Comparison of ENCODE assay signal across 32 cellular contexts in genomic region chr5:93545872-93546271, GRCh38. TPM values are rescaled to one million over a fixed set of nuclear protein-coding genes. Genes with fewer than 3 reads are reported as not detected.
"Had no signal": no experiment of that assay in that cellular context is flagged by ENCODE, and none has a peak within 500 bp of the region (broad histone marks: within the 10 kb centered on the region; RNA-seq: fewer than 3 reads in every experiment).

No MANE protein-coding gene starts in this region.

- H3K27ac ChIP-seq: ascending aorta, cardiac muscle cell, coronary artery, dorsolateral prefrontal cortex, esophagus squamous epithelium, foreskin keratinocyte, gastrocnemius medialis, heart left ventricle had no signal

- H3K27me3 Mint-ChIP-seq: activated naive CD4-positive, alpha-beta T cell treated with anti-CD3 and anti-CD28 coated beads, Interleukin-2, amount 10 ng/mL, durations not matched to agents 7 days and 5 days; brain had no signal

- H3K4me3 Mint-ChIP-seq: activated CD4-positive, alpha-beta memory T cell treated with anti-CD3 and anti-CD28 coated beads, Interleukin-2, amount 10 ng/mL, durations not matched to agents 7 days and 5 days; activated CD4-positive, alpha-beta T cell treated with anti-CD3 and anti-CD28 coated beads for 36 hours; activated CD4-positive, alpha-beta T cell treated with anti-CD3 and anti-CD28 coated beads, Interleukin-2, amount 10 ng/mL, durations not matched to agents 24 days and 14 days; activated naive CD4-positive, alpha-beta T cell treated with anti-CD3 and anti-CD28 coated beads, Interleukin-2, amount 10 ng/mL, durations not matched to agents 7 days and 5 days; activated naive CD8-positive, alpha-beta T cell treated with anti-CD3 and anti-CD28 coated beads, Interleukin-2, amount 10 ng/mL, durations not matched to agents 7 days and 5 days; activated T-cell treated with anti-CD3 and anti-CD28 coated beads, Interleukin-2, amount 50 U/mL, for 24 hours; activated T-cell treated with anti-CD3 and anti-CD28 coated beads, Interleukin-2, amount 50 U/mL, for 72 hours; brain; dendritic cell treated with granulocyte-macrophage colony-stimulating factor and Interleukin-4, amounts not matched to agents 40 ng/mL and 50 ng/mL, for 4 days; endodermal cell had no signal

- H3K9me3 Mint-ChIP-seq: activated CD4-positive, alpha-beta memory T cell treated with anti-CD3 and anti-CD28 coated beads, Interleukin-2, amount 10 ng/mL, durations not matched to agents 7 days and 5 days; activated CD4-positive, alpha-beta T cell treated with anti-CD3 and anti-CD28 coated beads, Interleukin-2, amount 10 ng/mL, durations not matched to agents 24 days and 14 days; activated naive CD4-positive, alpha-beta T cell treated with anti-CD3 and anti-CD28 coated beads, Interleukin-2, amount 50 U/mL, for 72 hours; activated T-cell treated with anti-CD3 and anti-CD28 coated beads, Interleukin-2, amount 50 U/mL, for 24 hours; dendritic cell treated with granulocyte-macrophage colony-stimulating factor and Interleukin-4, amounts not matched to agents 40 ng/mL and 50 ng/mL, for 4 days; endodermal cell had no signal

- H3K36me3 Mint-ChIP-seq: activated naive CD4-positive, alpha-beta T cell treated with anti-CD3 and anti-CD28 coated beads, Interleukin-2, amount 10 ng/mL, durations not matched to agents 7 days and 5 days; activated naive CD4-positive, alpha-beta T cell treated with anti-CD3 and anti-CD28 coated beads, Interleukin-2, amount 50 U/mL, for 72 hours; activated naive CD8-positive, alpha-beta T cell treated with anti-CD3 and anti-CD28 coated beads, Interleukin-2, amount 10 ng/mL, durations not matched to agents 7 days and 5 days had no signal

- H3K4me3 ChIP-seq: ascending aorta, breast epithelium, cardiac muscle cell, coronary artery, dorsolateral prefrontal cortex, esophagus squamous epithelium, gastrocnemius medialis, heart left ventricle had no signal

- H3K36me3 ChIP-seq: ascending aorta, breast epithelium, cardiac muscle cell, esophagus squamous epithelium, gastrocnemius medialis had no signal

- H3K4me1 ChIP-seq: ascending aorta, breast epithelium, esophagus squamous epithelium, foreskin keratinocyte, gastrocnemius medialis, heart left ventricle had no signal

- DNase-seq: activated CD4-positive, alpha-beta memory T cell treated with anti-CD3 and anti-CD28 coated beads, Interleukin-2, amount 10 ng/mL, durations not matched to agents 7 days and 5 days; activated CD4-positive, alpha-beta T cell treated with anti-CD3 and anti-CD28 coated beads for 36 hours; activated CD4-positive, alpha-beta T cell treated with anti-CD3 and anti-CD28 coated beads, Interleukin-2, amount 10 ng/mL, durations not matched to agents 24 days and 14 days; activated CD4-positive, CD25-positive, alpha-beta regulatory T cell; activated CD4-positive, CD25-positive, alpha-beta regulatory T cell treated with anti-CD3 and anti-CD28 coated beads, Interleukin-2, amount 50 U/mL, for 72 hours; activated CD8-positive, alpha-beta memory T cell treated with anti-CD3 and anti-CD28 coated beads, Interleukin-2, amount 50 U/mL, for 48 hours; activated gamma-delta T cell; activated naive CD4-positive, alpha-beta T cell; activated naive CD4-positive, alpha-beta T cell treated with anti-CD3 and anti-CD28 coated beads, Interleukin-2, amount 10 ng/mL, durations not matched to agents 7 days and 5 days; activated naive CD8-positive, alpha-beta T cell treated with anti-CD3 and anti-CD28 coated beads, Interleukin-2, amount 10 ng/mL, durations not matched to agents 7 days and 5 days; activated T-cell treated with anti-CD3 and anti-CD28 coated beads for 4 hours; activated T-cell treated with anti-CD3 and anti-CD28 coated beads, Interleukin-2, amount 50 U/mL, for 24 hours; activated T-cell treated with anti-CD3 and anti-CD28 coated beads, Interleukin-2, amount 50 U/mL, for 72 hours; central memory CD4-positive, alpha-beta T cell; cerebellar nuclear complex; dorsolateral prefrontal cortex; effector memory CD4-positive, alpha-beta T cell; endodermal cell; esophagus squamous epithelium; foreskin keratinocyte; gastrocnemius medialis; glutamatergic neuron; heart left ventricle; T-helper 2 cell had no signal

- H3K27ac Mint-ChIP-seq: activated CD4-positive, alpha-beta memory T cell treated with anti-CD3 and anti-CD28 coated beads, Interleukin-2, amount 10 ng/mL, durations not matched to agents 7 days and 5 days; activated CD4-positive, alpha-beta T cell treated with anti-CD3 and anti-CD28 coated beads for 36 hours; activated CD4-positive, alpha-beta T cell treated with anti-CD3 and anti-CD28 coated beads, Interleukin-2, amount 10 ng/mL, durations not matched to agents 24 days and 14 days; activated naive CD4-positive, alpha-beta T cell treated with anti-CD3 and anti-CD28 coated beads, Interleukin-2, amount 10 ng/mL, durations not matched to agents 7 days and 5 days; activated naive CD4-positive, alpha-beta T cell treated with anti-CD3 and anti-CD28 coated beads, Interleukin-2, amount 50 U/mL, for 72 hours; activated naive CD8-positive, alpha-beta T cell treated with anti-CD3 and anti-CD28 coated beads, Interleukin-2, amount 10 ng/mL, durations not matched to agents 7 days and 5 days; activated T-cell treated with anti-CD3 and anti-CD28 coated beads, Interleukin-2, amount 50 U/mL, for 24 hours; activated T-cell treated with anti-CD3 and anti-CD28 coated beads, Interleukin-2, amount 50 U/mL, for 72 hours; dendritic cell treated with granulocyte-macrophage colony-stimulating factor and Interleukin-4, amounts not matched to agents 40 ng/mL and 50 ng/mL, for 4 days; endodermal cell had no signal

- H3K27me3 ChIP-seq: ascending aorta, breast epithelium, dorsolateral prefrontal cortex, esophagus squamous epithelium, gastrocnemius medialis had no signal

- H3K9me3 ChIP-seq: ascending aorta, breast epithelium, esophagus squamous epithelium, gastrocnemius medialis had no signal

- H3K4me1 Mint-ChIP-seq: activated CD4-positive, alpha-beta memory T cell treated with anti-CD3 and anti-CD28 coated beads, Interleukin-2, amount 10 ng/mL, durations not matched to agents 7 days and 5 days; activated CD4-positive, alpha-beta T cell treated with anti-CD3 and anti-CD28 coated beads for 36 hours; activated CD4-positive, alpha-beta T cell treated with anti-CD3 and anti-CD28 coated beads, Interleukin-2, amount 10 ng/mL, durations not matched to agents 24 days and 14 days; activated naive CD4-positive, alpha-beta T cell treated with anti-CD3 and anti-CD28 coated beads, Interleukin-2, amount 10 ng/mL, durations not matched to agents 7 days and 5 days; activated naive CD8-positive, alpha-beta T cell treated with anti-CD3 and anti-CD28 coated beads, Interleukin-2, amount 10 ng/mL, durations not matched to agents 7 days and 5 days; brain; endodermal cell had no signal

RNA-seq across cellular contexts. Expression of gene NR2F1-AS1, which starts 35.1 kb away (rescaled TPM):
- total RNA-seq: activated CD4-positive, alpha-beta memory T cell treated with anti-CD3 and anti-CD28 coated beads, Interleukin-2, amount 10 ng/mL, durations not matched to agents 7 days and 5 days; activated CD4-positive, alpha-beta T cell treated with anti-CD3 and anti-CD28 coated beads for 36 hours; activated CD4-positive, alpha-beta T cell treated with anti-CD3 and anti-CD28 coated beads, Interleukin-2, amount 10 ng/mL, durations not matched to agents 24 days and 14 days; activated naive CD4-positive, alpha-beta T cell treated with anti-CD3 and anti-CD28 coated beads, Interleukin-2, amount 50 U/mL, for 72 hours; activated naive CD8-positive, alpha-beta T cell treated with anti-CD3 and anti-CD28 coated beads, Interleukin-2, amount 10 ng/mL, durations not matched to agents 7 days and 5 days; foreskin keratinocyte; T-helper 1 cell treated with Interleukin-12 subunit alpha and Interleukin-12 subunit beta and Interleukin-4 antibody, amounts not matched to agents 30 ng/mL and 1 ng/mL, for 36 hours had no signal

RNA-seq across cellular contexts. Expression of gene NR2F1, which starts 37.1 kb away (rescaled TPM):
- total RNA-seq: activated CD4-positive, alpha-beta memory T cell treated with anti-CD3 and anti-CD28 coated beads, Interleukin-2, amount 10 ng/mL, durations not matched to agents 7 days and 5 days; activated CD4-positive, alpha-beta T cell treated with anti-CD3 and anti-CD28 coated beads for 36 hours; activated CD4-positive, alpha-beta T cell treated with anti-CD3 and anti-CD28 coated beads, Interleukin-2, amount 10 ng/mL, durations not matched to agents 24 days and 14 days; activated naive CD4-positive, alpha-beta T cell treated with anti-CD3 and anti-CD28 coated beads, Interleukin-2, amount 50 U/mL, for 72 hours; activated naive CD8-positive, alpha-beta T cell treated with anti-CD3 and anti-CD28 coated beads, Interleukin-2, amount 10 ng/mL, durations not matched to agents 7 days and 5 days; activated T-cell treated with anti-CD3 and anti-CD28 coated beads, Interleukin-2, amount 50 U/mL, for 72 hours; foreskin keratinocyte; T-helper 1 cell treated with Interleukin-12 subunit alpha and Interleukin-12 subunit beta and Interleukin-4 antibody, amounts not matched to agents 30 ng/mL and 1 ng/mL, for 36 hours had no signal
